In genomic region chr11:44863231-44863630, GRCh38 we compare ENCODE assay signal across 1 cellular context.
TF ChIP-seq lines count a peak whose summit lies in the region.

No MANE protein-coding gene starts in this region.

TF ChIP-seq in GM12878, 131 proteins besides CTCF, POLR2A, EP300 and RAD21 (continued from another document):
- no peak for TF ChIP-seq HSF1 (IDR thresholded peaks at IDR 0.05; ENCODE audit: low read depth, low read length)
- no peak for TF ChIP-seq ZBTB33 (IDR thresholded peaks at IDR 0.05)
- no peak for TF ChIP-seq YBX1 (IDR thresholded peaks at IDR 0.05)
- no peak for TF ChIP-seq STAT3 (IDR thresholded peaks at IDR 0.05; ENCODE audit: low read depth, low read length)
- no peak for TF ChIP-seq CREB1 (IDR thresholded peaks at IDR 0.05; ENCODE audit: low read depth)
- no peak for TF ChIP-seq ZZZ3 (IDR thresholded peaks at IDR 0.05; ENCODE audit: control insufficient read depth, insufficient read length, low read depth)
- no peak for TF ChIP-seq KAT2A (conservative IDR thresholded peaks at IDR 0.05; ENCODE audit: control insufficient read depth, low read depth, low read length)
- TF ChIP-seq SMAD1 (IDR thresholded peaks at IDR 0.05; ENCODE audit: low read depth, partially characterized antibody) = no peak
- TF ChIP-seq, protein P1, sequence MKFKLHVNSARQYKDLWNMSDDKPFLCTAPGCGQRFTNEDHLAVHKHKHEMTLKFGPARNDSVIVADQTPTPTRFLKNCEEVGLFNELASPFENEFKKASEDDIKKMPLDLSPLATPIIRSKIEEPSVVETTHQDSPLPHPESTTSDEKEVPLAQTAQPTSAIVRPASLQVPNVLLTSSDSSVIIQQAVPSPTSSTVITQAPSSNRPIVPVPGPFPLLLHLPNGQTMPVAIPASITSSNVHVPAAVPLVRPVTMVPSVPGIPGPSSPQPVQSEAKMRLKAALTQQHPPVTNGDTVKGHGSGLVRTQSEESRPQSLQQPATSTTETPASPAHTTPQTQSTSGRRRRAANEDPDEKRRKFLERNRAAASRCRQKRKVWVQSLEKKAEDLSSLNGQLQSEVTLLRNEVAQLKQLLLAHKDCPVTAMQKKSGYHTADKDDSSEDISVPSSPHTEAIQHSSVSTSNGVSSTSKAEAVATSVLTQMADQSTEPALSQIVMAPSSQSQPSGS (IDR thresholded peaks at IDR 0.05; ENCODE audit: low read length) = no peak
- TF ChIP-seq, protein P2, sequence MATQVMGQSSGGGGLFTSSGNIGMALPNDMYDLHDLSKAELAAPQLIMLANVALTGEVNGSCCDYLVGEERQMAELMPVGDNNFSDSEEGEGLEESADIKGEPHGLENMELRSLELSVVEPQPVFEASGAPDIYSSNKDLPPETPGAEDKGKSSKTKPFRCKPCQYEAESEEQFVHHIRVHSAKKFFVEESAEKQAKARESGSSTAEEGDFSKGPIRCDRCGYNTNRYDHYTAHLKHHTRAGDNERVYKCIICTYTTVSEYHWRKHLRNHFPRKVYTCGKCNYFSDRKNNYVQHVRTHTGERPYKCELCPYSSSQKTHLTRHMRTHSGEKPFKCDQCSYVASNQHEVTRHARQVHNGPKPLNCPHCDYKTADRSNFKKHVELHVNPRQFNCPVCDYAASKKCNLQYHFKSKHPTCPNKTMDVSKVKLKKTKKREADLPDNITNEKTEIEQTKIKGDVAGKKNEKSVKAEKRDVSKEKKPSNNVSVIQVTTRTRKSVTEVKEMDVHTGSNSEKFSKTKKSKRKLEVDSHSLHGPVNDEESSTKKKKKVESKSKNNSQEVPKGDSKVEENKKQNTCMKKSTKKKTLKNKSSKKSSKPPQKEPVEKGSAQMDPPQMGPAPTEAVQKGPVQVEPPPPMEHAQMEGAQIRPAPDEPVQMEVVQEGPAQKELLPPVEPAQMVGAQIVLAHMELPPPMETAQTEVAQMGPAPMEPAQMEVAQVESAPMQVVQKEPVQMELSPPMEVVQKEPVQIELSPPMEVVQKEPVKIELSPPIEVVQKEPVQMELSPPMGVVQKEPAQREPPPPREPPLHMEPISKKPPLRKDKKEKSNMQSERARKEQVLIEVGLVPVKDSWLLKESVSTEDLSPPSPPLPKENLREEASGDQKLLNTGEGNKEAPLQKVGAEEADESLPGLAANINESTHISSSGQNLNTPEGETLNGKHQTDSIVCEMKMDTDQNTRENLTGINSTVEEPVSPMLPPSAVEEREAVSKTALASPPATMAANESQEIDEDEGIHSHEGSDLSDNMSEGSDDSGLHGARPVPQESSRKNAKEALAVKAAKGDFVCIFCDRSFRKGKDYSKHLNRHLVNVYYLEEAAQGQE (IDR thresholded peaks at IDR 0.05; ENCODE audit: low read depth, low read length) = no peak
- TF ChIP-seq TCF7 (IDR thresholded peaks at IDR 0.05; ENCODE audit: borderline replicate concordance) = no peak
- no peak for TF ChIP-seq STAT1 (conservative IDR thresholded peaks at IDR 0.05)
- TF ChIP-seq IRF5 (IDR thresholded peaks at IDR 0.05; ENCODE audit: borderline replicate concordance) = no peak
